9 cellular contexts compared by ENCODE assay signal in genomic region chr12:130747867-130748740, GRCh38. TPM values are rescaled to one million over a fixed set of nuclear protein-coding genes. Genes with fewer than 3 reads are reported as not detected.
DNase-seq lines count a peak whose midpoint lies in the region; ATAC-seq and TF ChIP-seq lines count a peak whose summit lies in the region.
"Had no signal": no experiment of that assay in that cellular context is flagged by ENCODE, and none has a peak within 500 bp of the region (broad histone marks: within the 10 kb centered on the region; RNA-seq: fewer than 3 reads in every experiment).

No MANE protein-coding gene starts in this region.

- H3K4me3 ChIP-seq in cardiac muscle cell: no peak overlapping the region

- no peaks in the 10 kb centered on the region for H3K9me3 ChIP-seq in cardiac muscle cell (ENCODE audit: low read depth)

- H3K27ac Mint-ChIP-seq in activated naive CD4-positive, alpha-beta T cell treated with anti-CD3 and anti-CD28 coated beads, Interleukin-2, amount 50 U/mL, for 72 hours: no peak overlapping the region

- DNase-seq in GM10248 (ENCODE audit: extremely low spot score) (peak; percentile 72), HEK293T (ENCODE audit: extremely low spot score) (peak; percentile 82), NAMALWA (ENCODE audit: low spot score) (peak; percentile 84), cardiac muscle cell (ENCODE audit: low read depth in 1 of 2, low spot score in 1 of 2) (peak; percentile 77 to 89), renal cortical epithelial cell (ENCODE audit: low read depth) (peak; percentile 23), mesenteric fat pad (ENCODE audit: low spot score) (no peak)
- peak in 1 of 2 donors; percentile 81 for DNase-seq in activated naive CD4-positive, alpha-beta T cell treated with anti-CD3 and anti-CD28 coated beads, Interleukin-2, amount 50 U/mL, for 72 hours (ENCODE audit: low spot score in 2 of 2)

- H3K4me1 ChIP-seq in cardiac muscle cell (ENCODE audit: low read depth): no peaks in the 10 kb centered on the region

- no peaks in the 10 kb centered on the region for H3K27me3 ChIP-seq in cardiac muscle cell

- H3K9me3 Mint-ChIP-seq in activated naive CD4-positive, alpha-beta T cell treated with anti-CD3 and anti-CD28 coated beads, Interleukin-2, amount 50 U/mL, for 72 hours: no peaks in the 10 kb centered on the region

- no peaks in the 10 kb centered on the region for H3K36me3 ChIP-seq in cardiac muscle cell

- H3K27ac ChIP-seq in cardiac muscle cell: no peak overlapping the region

- ATAC-seq in SK-N-SH treated with all-trans-retinoic acid at 6 μM for 48 hours: peak; percentile 82
- ATAC-seq in activated naive CD4-positive, alpha-beta T cell treated with anti-CD3 and anti-CD28 coated beads, Interleukin-2, amount 50 U/mL, for 72 hours: peak; percentile 79 to 89

- TF ChIP-seq CTCF in GM10248 (IDR thresholded peaks at IDR 0.05; ENCODE audit: control extremely low read depth, extremely low read depth, low read depth, missing control alignments) (peak; percentile 89), cardiac muscle cell (IDR thresholded peaks at IDR 0.05; ENCODE audit: low read depth, low read length) (peak; percentile 86)

- POLR2A ChIA-PET in GM10248 (lab: Yijun Ruan, JAX) (no interaction called here), HEK293T (lab: Yijun Ruan, JAX) (no interaction called here)

- CTCF ChIA-PET in GM10248 (lab: Yijun Ruan, JAX) (interaction anchor here (0.6 to 3.4 kb wide), 32 partner anchors 8 to 720 kb away, joined by 3 to 12 read pairs (median 4); no protein-coding TSS in a partner anchor), HEK293T (lab: Yijun Ruan, JAX) (interaction anchor here (0.6 to 0.8 kb wide), 4 partner anchors 39 to 537 kb away, joined by 3 read pairs; no protein-coding TSS in a partner anchor)

- no peaks in the 10 kb centered on the region for H3K36me3 Mint-ChIP-seq in activated naive CD4-positive, alpha-beta T cell treated with anti-CD3 and anti-CD28 coated beads, Interleukin-2, amount 50 U/mL, for 72 hours

TF ChIP-seq in HEK293T, 16 proteins besides CTCF, POLR2A, EP300 and RAD21:
- TF ChIP-seq LEF1 (IDR thresholded peaks at IDR 0.05; ENCODE audit: borderline replicate concordance) (no peak), FOXM1 (IDR thresholded peaks at IDR 0.05; ENCODE audit: borderline replicate concordance) (no peak), L3MBTL2 (conservative IDR thresholded peaks at IDR 0.05) (no peak), ZNF384 (IDR thresholded peaks at IDR 0.05) (no peak), CTBP1 (IDR thresholded peaks at IDR 0.05; ENCODE audit: borderline replicate concordance) (no peak), NFRKB (IDR thresholded peaks at IDR 0.05) (no peak), SP1 (IDR thresholded peaks at IDR 0.05) (no peak), ARNT (IDR thresholded peaks at IDR 0.05) (no peak), SUZ12 (IDR thresholded peaks at IDR 0.05) (no peak), FOXA1 (IDR thresholded peaks at IDR 0.05) (no peak), FOXK2 (IDR thresholded peaks at IDR 0.05) (no peak)

TF ChIP-seq in SK-N-SH treated with all-trans-retinoic acid at 6 μM for 48 hours, 23 proteins besides CTCF, POLR2A, EP300 and RAD21:
- no peak for TF ChIP-seq ZNF8 (CRISPR knock-in tag; IDR thresholded peaks at IDR 0.05)
- peak; percentile 26; the same call in 1 of the 2 replicates for TF ChIP-seq TCF4 (CRISPR knock-in tag; IDR thresholded peaks at IDR 0.05; ENCODE audit: borderline replicate concordance)
- TF ChIP-seq ESRRG (CRISPR knock-in tag; IDR thresholded peaks at IDR 0.05): no peak
- TF ChIP-seq SNAI2 (CRISPR knock-in tag; IDR thresholded peaks at IDR 0.05): no peak
- TF ChIP-seq ZFP30 (CRISPR knock-in tag; IDR thresholded peaks at IDR 0.05): no peak

RNA-seq across cellular contexts. Expression of gene RIMBP2, which starts 32.0 kb away (rescaled TPM):
- total RNA-seq in activated naive CD4-positive, alpha-beta T cell treated with anti-CD3 and anti-CD28 coated beads, Interleukin-2, amount 50 U/mL, for 72 hours: not detected
- total RNA-seq in cardiac muscle cell (2.4 and 10.5 TPM in 2 replicates), renal cortical epithelial cell (0.17 and 3.2 TPM in 2 replicates), mesenteric fat pad (1.1 TPM)
- polyA plus RNA-seq in cardiac muscle cell: 2.6 and 8.3 TPM in 2 replicates
- total RNA-seq: mononuclear cell had no signal
